ENCODE assay signal across 15 cellular contexts in the genomic region with DNA sequence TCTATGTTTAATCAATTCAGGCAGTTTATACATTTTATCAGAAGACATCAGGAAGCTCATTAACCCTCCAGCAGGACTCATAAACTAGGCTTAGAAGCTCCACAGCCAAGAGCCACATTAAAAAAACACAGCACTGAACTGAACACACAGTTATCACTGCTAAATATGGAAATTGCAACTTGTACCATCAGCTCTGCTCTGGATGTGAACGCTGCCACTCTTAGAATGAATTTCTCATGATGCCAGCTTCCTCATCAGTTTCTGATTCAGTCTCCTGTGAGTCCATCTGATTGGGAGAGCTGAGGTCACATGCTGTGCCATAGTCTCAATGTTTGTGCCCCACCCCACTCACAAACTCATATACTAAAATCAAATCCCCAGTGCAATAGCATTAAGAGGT. TPM values are rescaled to one million over a fixed set of nuclear protein-coding genes. Genes with fewer than 3 reads are reported as not detected.
"Had no signal": no experiment of that assay in that cellular context is flagged by ENCODE, and none has a peak within 500 bp of the region (broad histone marks: within the 10 kb centered on the region; RNA-seq: fewer than 3 reads in every experiment).

No MANE protein-coding gene starts in this region.

- ATAC-seq: activated T-helper 17 cell treated with anti-CD3 and anti-CD28 coated beads, Interleukin-2, amount 50 U/mL, for 72 hours; gastrocnemius medialis had no signal

- H3K4me3 Mint-ChIP-seq: activated naive CD4-positive, alpha-beta T cell treated with anti-CD3 and anti-CD28 coated beads for 36 hours; activated T-helper 17 cell treated with anti-CD3 and anti-CD28 coated beads, Interleukin-2, amount 50 U/mL, for 72 hours; naive B cell had no signal

- H3K27ac Mint-ChIP-seq: activated naive CD4-positive, alpha-beta T cell treated with anti-CD3 and anti-CD28 coated beads for 36 hours; activated T-helper 17 cell treated with anti-CD3 and anti-CD28 coated beads, Interleukin-2, amount 50 U/mL, for 72 hours; naive B cell had no signal

- H3K36me3 Mint-ChIP-seq: naive B cell had no signal

- DNase-seq: activated CD4-positive, alpha-beta T cell treated with anti-CD3 and anti-CD28 coated beads, Interleukin-2, amount 50 U/mL, for 1 hour; activated CD4-positive, CD25-positive, alpha-beta regulatory T cell; activated naive CD4-positive, alpha-beta T cell treated with anti-CD3 and anti-CD28 coated beads for 36 hours; dermis blood vessel endothelial cell; gastrocnemius medialis; heart right ventricle; naive B cell; ovary; sigmoid colon; stimulated activated CD4-positive, alpha-beta T cell treated with anti-CD3 and anti-CD28 coated beads, Interleukin-12 subunit alpha, Interleukin-12 subunit beta, amount 100 ng/mL, for 4 hours; stimulated activated CD4-positive, alpha-beta T cell treated with anti-CD3 and anti-CD28 coated beads, Interleukin-2, amount 100 ng/mL, for 48 hours; stimulated activated naive CD4-positive, alpha-beta T cell; transverse colon had no signal

- H3K9me3 Mint-ChIP-seq: activated naive CD4-positive, alpha-beta T cell treated with anti-CD3 and anti-CD28 coated beads for 36 hours; activated T-helper 17 cell treated with anti-CD3 and anti-CD28 coated beads, Interleukin-2, amount 50 U/mL, for 72 hours; naive B cell had no signal

- H3K4me1 Mint-ChIP-seq: activated T-helper 17 cell treated with anti-CD3 and anti-CD28 coated beads, Interleukin-2, amount 50 U/mL, for 72 hours; naive B cell had no signal

RNA-seq across cellular contexts. Expression of a gene that starts 55.0 kb away (rescaled TPM):
- total RNA-seq: activated naive CD4-positive, alpha-beta T cell treated with anti-CD3 and anti-CD28 coated beads for 36 hours; activated T-helper 17 cell treated with anti-CD3 and anti-CD28 coated beads, Interleukin-2, amount 50 U/mL, for 72 hours; T-helper 2 cell treated with Interferon-gamma antibody and Interleukin-4, amounts not matched to agents 100 ng/mL and 5 ng/mL, for 36 hours had no signal
